32 cellular contexts compared by ENCODE assay signal in genomic region chr9:28423255-28423654, GRCh38.
"Had no signal": no experiment of that assay in that cellular context is flagged by ENCODE, and none has a peak within 500 bp of the region (broad histone marks: within the 10 kb centered on the region; RNA-seq: fewer than 3 reads in every experiment).

No MANE protein-coding gene starts in this region.

- H3K4me1 ChIP-seq: ascending aorta had no signal

- H3K4me3 ChIP-seq: ascending aorta, cardiac muscle cell had no signal

- H3K9me3 ChIP-seq: ascending aorta had no signal

- H3K36me3 ChIP-seq: ascending aorta, cardiac muscle cell had no signal

- DNase-seq: activated B cell treated with CpG ODN at 0.5 μM for 24 hours; activated CD4-positive, alpha-beta memory T cell treated with anti-CD3 and anti-CD28 coated beads for 36 hours; activated CD4-positive, alpha-beta T cell treated with anti-CD3 and anti-CD28 coated beads for 4 hours; activated CD4-positive, alpha-beta T cell treated with anti-CD3 and anti-CD28 coated beads, Interleukin-2, amount 10 ng/mL, durations not matched to agents 24 days and 14 days; activated CD4-positive, alpha-beta T cell treated with anti-CD3 and anti-CD28 coated beads, Interleukin-2, amount 50 U/mL, for 1 hour; activated CD4-positive, alpha-beta T cell treated with anti-CD3 and anti-CD28 coated beads, Interleukin-2, amount 50 U/mL, for 4 hours; activated CD4-positive, CD25-positive, alpha-beta regulatory T cell treated with anti-CD3 and anti-CD28 coated beads, Interleukin-2, amount 50 U/mL, for 72 hours; activated CD8-positive, alpha-beta memory T cell treated with anti-CD3 and anti-CD28 coated beads, Interleukin-2, amount 50 U/mL, for 4 hours; activated CD8-positive, alpha-beta T cell treated with anti-CD3 and anti-CD28 coated beads for 36 hours; activated effector memory CD4-positive, alpha-beta T cell treated with anti-CD3 and anti-CD28 coated beads, Interleukin-2, amount 50 U/mL, for 16 hours; activated gamma-delta T cell treated with Interleukin-2 at 50 U/mL for 16 hours; activated naive CD4-positive, alpha-beta T cell; activated naive CD4-positive, alpha-beta T cell treated with anti-CD3 and anti-CD28 coated beads for 36 hours; activated naive CD8-positive, alpha-beta T cell treated with anti-CD3 and anti-CD28 coated beads, Interleukin-2, amount 10 ng/mL, durations not matched to agents 7 days and 5 days; activated naive CD8-positive, alpha-beta T cell treated with anti-CD3 and anti-CD28 coated beads, Interleukin-2, amount 50 U/mL, for 24 hours; activated T-cell treated with anti-CD3 and anti-CD28 coated beads for 4 hours; activated T-cell treated with anti-CD3 and anti-CD28 coated beads, Interleukin-2, amount 50 U/mL, for 1 hour; activated T-cell treated with anti-CD3 and anti-CD28 coated beads, Interleukin-2, amount 50 U/mL, for 4 hours; activated T-cell treated with anti-CD3 and anti-CD28 coated beads, Interleukin-2, amount 50 U/mL, for 72 hours; amygdala; anterior cingulate cortex; caudate nucleus; cerebellar nuclear complex; T-helper 1 cell; T-helper 2 cell; T-helper 9 cell had no signal

- FAIRE-seq: bronchial epithelial cell, TTC549 had no signal

- H3K27ac ChIP-seq: ascending aorta, cardiac muscle cell, VCaP had no signal

- H3K27me3 ChIP-seq: ascending aorta, cardiac muscle cell had no signal

- ATAC-seq: activated CD8-positive, alpha-beta T cell treated with anti-CD3 and anti-CD28 coated beads for 36 hours; activated naive CD8-positive, alpha-beta T cell treated with anti-CD3 and anti-CD28 coated beads, Interleukin-2, amount 50 U/mL, for 24 hours; activated T-cell treated with anti-CD3 and anti-CD28 coated beads, Interleukin-2, amount 50 U/mL, for 4 hours; activated T-cell treated with anti-CD3 and anti-CD28 coated beads, Interleukin-2, amount 50 U/mL, for 72 hours; activated T-helper 17 cell treated with anti-CD3 and anti-CD28 coated beads, Interleukin-2, amount 50 U/mL, for 72 hours had no signal
